8 cellular contexts compared by ENCODE assay signal in the genomic region with DNA sequence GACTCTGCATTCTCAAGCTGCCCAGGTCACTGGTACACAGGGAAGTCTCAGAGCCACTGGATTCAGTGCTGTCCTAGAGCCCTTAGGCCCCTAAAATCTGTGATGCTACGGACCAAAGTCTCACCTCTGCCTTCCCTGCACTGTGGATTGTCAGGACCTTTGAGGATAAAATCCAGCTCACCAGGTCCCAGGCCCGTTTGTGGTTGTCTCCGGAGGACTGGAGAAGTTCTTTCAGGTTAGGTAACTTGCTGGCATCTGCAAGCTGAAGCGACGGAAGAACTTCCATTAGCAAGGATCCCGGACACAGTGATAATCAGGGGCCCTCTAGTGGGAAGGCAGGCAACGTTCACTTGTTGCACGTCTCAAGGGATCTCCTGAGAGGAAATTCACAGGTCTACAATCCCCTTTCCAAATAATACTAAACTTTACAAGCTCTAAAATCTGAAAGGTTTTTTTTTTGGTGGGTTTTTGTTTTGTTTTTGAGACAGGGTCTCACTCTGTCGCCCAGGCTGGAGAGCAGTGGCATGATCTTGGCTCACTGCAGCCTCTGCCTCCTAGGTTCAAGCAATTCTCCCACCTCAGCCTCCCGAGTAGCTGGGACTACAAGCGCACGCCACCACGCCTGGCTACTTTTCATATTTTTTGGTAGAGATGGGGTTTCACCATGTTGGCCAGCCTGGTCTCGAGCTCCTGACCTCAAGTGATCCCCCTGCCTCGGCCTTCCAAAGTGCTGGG. TPM values are rescaled to one million over a fixed set of nuclear protein-coding genes. Genes with fewer than 3 reads are reported as not detected.
DNase-seq lines count a peak whose midpoint lies in the region; TF ChIP-seq lines count a peak whose summit lies in the region.
"Not testable (repeated sequence)": the region's sequence is repeated elsewhere in the genome, so short reads cannot be mapped to it uniquely, and the experiment has no call there.

No MANE protein-coding gene starts in this region.

- H2AFZ ChIP-seq in OCI-LY3 (ENCODE audit: low read depth, low read length), result not testable (repeated sequence)

- H3K36me3 ChIP-seq in OCI-LY3 (replicated peaks; ENCODE audit: low read depth, low read length), result not testable (repeated sequence)

- peaks cover 15% of the 10 kb centered on the region for H3K36me3 Mint-ChIP-seq in activated CD4-positive, alpha-beta memory T cell treated with anti-CD3 and anti-CD28 coated beads for 36 hours
- H3K36me3 Mint-ChIP-seq in endothelial cell (ENCODE audit: low read depth, unreplicated experiment); osteocyte (ENCODE audit: unreplicated experiment): not testable (repeated sequence)

- not testable (repeated sequence) for H3K9me3 Mint-ChIP-seq in activated CD4-positive, alpha-beta memory T cell treated with anti-CD3 and anti-CD28 coated beads for 36 hours; endothelial cell (ENCODE audit: unreplicated experiment); osteocyte (ENCODE audit: unreplicated experiment)

- TF ChIP-seq CTCF in OCI-LY3 (IDR thresholded peaks at IDR 0.05; ENCODE audit: low read depth, low read length), result peak; percentile 84
- TF ChIP-seq CTCF in endothelial cell (IDR thresholded peaks at IDR 0.05; ENCODE audit: unreplicated experiment), result peak; percentile 53
- TF ChIP-seq CTCF in osteocyte (IDR thresholded peaks at IDR 0.05), result peak; percentile 83

- not testable (repeated sequence) for H3K79me2 ChIP-seq in OCI-LY3 (ENCODE audit: low read length)

- peak; percentile 63 for DNase-seq in EL
- peak; percentile 27 for DNase-seq in Jurkat, Clone E6-1 (ENCODE audit: low read depth, low spot score)
- DNase-seq in activated CD4-positive, alpha-beta memory T cell treated with anti-CD3 and anti-CD28 coated beads for 36 hours, result peak; percentile 41
- peak; percentile 54 for DNase-seq in endothelial cell (ENCODE audit: low spot score)
- peak; percentile 86 for DNase-seq in iPS-NIHi11 (ENCODE audit: low spot score)
- DNase-seq in osteocyte (ENCODE audit: extremely low spot score, unreplicated experiment), result peak; percentile 86
- peak; percentile 83 for DNase-seq in ureter (ENCODE audit: low spot score)

- not testable (repeated sequence) for H3K4me3 ChIP-seq in Jurkat, Clone E6-1 (ENCODE audit: low read length); OCI-LY3 (ENCODE audit: low read length)

- H3K4me3 Mint-ChIP-seq in activated CD4-positive, alpha-beta memory T cell treated with anti-CD3 and anti-CD28 coated beads for 36 hours; endothelial cell (ENCODE audit: unreplicated experiment); osteocyte (ENCODE audit: unreplicated experiment): not testable (repeated sequence)

- H3K4me2 ChIP-seq in OCI-LY3 (ENCODE audit: low read length), result not testable (repeated sequence)

- not testable (repeated sequence) for H3K27ac ChIP-seq in OCI-LY3 (ENCODE audit: low read length)

- CTCF ChIA-PET in activated CD4-positive, alpha-beta memory T cell treated with anti-CD3 and anti-CD28 coated beads for 36 hours (lab: Charles Lee), result interaction anchor here (0.6 to 1.6 kb wide), 9 partner anchors 11 to 110 kb away, joined by 3 to 4 read pairs (median 3); a partner anchor contains a TSS

- POLR2A ChIA-PET in activated CD4-positive, alpha-beta memory T cell treated with anti-CD3 and anti-CD28 coated beads for 36 hours (lab: Charles Lee), result not testable (repeated sequence)

- not testable (repeated sequence) for H3K9me3 ChIP-seq in OCI-LY3 (ENCODE audit: insufficient read depth, low read length)

- not testable (repeated sequence) for H4K20me1 ChIP-seq in OCI-LY3 (ENCODE audit: insufficient read depth, low read length)

- H3K27me3 Mint-ChIP-seq in activated CD4-positive, alpha-beta memory T cell treated with anti-CD3 and anti-CD28 coated beads for 36 hours; endothelial cell (ENCODE audit: unreplicated experiment); osteocyte (ENCODE audit: unreplicated experiment): not testable (repeated sequence)

- not testable (repeated sequence) for H3K4me1 ChIP-seq in OCI-LY3 (ENCODE audit: low read length)

- not testable (repeated sequence) for H3K9ac ChIP-seq in OCI-LY3 (ENCODE audit: low read length)

- not testable (repeated sequence) for H3K4me1 Mint-ChIP-seq in activated CD4-positive, alpha-beta memory T cell treated with anti-CD3 and anti-CD28 coated beads for 36 hours (ENCODE audit: low read depth); endothelial cell (ENCODE audit: unreplicated experiment); osteocyte (ENCODE audit: unreplicated experiment)

- H3K27ac Mint-ChIP-seq in activated CD4-positive, alpha-beta memory T cell treated with anti-CD3 and anti-CD28 coated beads for 36 hours; endothelial cell (ENCODE audit: unreplicated experiment); osteocyte (ENCODE audit: unreplicated experiment): not testable (repeated sequence)

- H3K27me3 ChIP-seq in OCI-LY3 (ENCODE audit: low read depth, low read length), result not testable (repeated sequence)

- intact Hi-C loops in activated CD4-positive, alpha-beta memory T cell treated with anti-CD3 and anti-CD28 coated beads for 36 hours (cut with micrococcal nuclease), result not testable (repeated sequence)

RNA-seq across cellular contexts. Expression of a gene that starts 15.7 kb away (rescaled TPM):
- 25.5 TPM for polyA plus RNA-seq in Jurkat, Clone E6-1 (2012; ENCODE audit: insufficient read depth, insufficient read length)
- 10 to 100 TPM; 12.3 TPM for total RNA-seq in activated CD4-positive, alpha-beta memory T cell treated with anti-CD3 and anti-CD28 coated beads for 36 hours
- 2.8 TPM for total RNA-seq in endothelial cell (ENCODE audit: unreplicated experiment)
- 9.4 and 9.5 TPM in 2 replicates for total RNA-seq in osteocyte
- total RNA-seq in ureter, result 14.8 TPM

RNA-seq across cellular contexts. Expression of a gene that starts 24.9 kb away (rescaled TPM):
- polyA plus RNA-seq in Jurkat, Clone E6-1 (2012; ENCODE audit: insufficient read depth, insufficient read length), result not detected
- not detected for total RNA-seq in activated CD4-positive, alpha-beta memory T cell treated with anti-CD3 and anti-CD28 coated beads for 36 hours
- total RNA-seq in endothelial cell (ENCODE audit: unreplicated experiment), result not detected
- total RNA-seq in osteocyte, result not detected in 2 replicates
- not detected for total RNA-seq in ureter

RNA-seq across cellular contexts. Expression of a gene that starts 33.5 kb away (rescaled TPM):
- polyA plus RNA-seq in Jurkat, Clone E6-1 (2012; ENCODE audit: insufficient read depth, insufficient read length), result not detected
- total RNA-seq in activated CD4-positive, alpha-beta memory T cell treated with anti-CD3 and anti-CD28 coated beads for 36 hours, result not detected
- total RNA-seq in endothelial cell (ENCODE audit: unreplicated experiment) (not detected), osteocyte (18.5 and 32.7 TPM in 2 replicates), ureter (not detected)

RNA-seq across cellular contexts. Expression of a gene that starts 59.7 kb away (rescaled TPM):
- polyA plus RNA-seq in Jurkat, Clone E6-1 (2012; ENCODE audit: insufficient read depth, insufficient read length), result not detected
- total RNA-seq in activated CD4-positive, alpha-beta memory T cell treated with anti-CD3 and anti-CD28 coated beads for 36 hours, result under 1 TPM in 1 of 2 experiments, not detected in 1; 0.05 TPM
- total RNA-seq in endothelial cell (ENCODE audit: unreplicated experiment) (not detected), osteocyte (0.19 TPM in 1 of 2 replicates, not detected in the other), ureter (5.4 TPM)

Comparison
In these comparisons a context has a peak if more than half of its experiments do, and no peak if none do; other contexts are left out.
1. DNase-seq: peak in every context shown above with its lines; median percentile 86 in iPS-NIHi11; 86 in osteocyte; 83 in ureter; 63 in EL; 54 in endothelial cell; 41 in activated CD4-positive, alpha-beta memory T cell treated with anti-CD3 and anti-CD28 coated beads for 36 hours; 27 in Jurkat, Clone E6-1.